In the genomic region with DNA sequence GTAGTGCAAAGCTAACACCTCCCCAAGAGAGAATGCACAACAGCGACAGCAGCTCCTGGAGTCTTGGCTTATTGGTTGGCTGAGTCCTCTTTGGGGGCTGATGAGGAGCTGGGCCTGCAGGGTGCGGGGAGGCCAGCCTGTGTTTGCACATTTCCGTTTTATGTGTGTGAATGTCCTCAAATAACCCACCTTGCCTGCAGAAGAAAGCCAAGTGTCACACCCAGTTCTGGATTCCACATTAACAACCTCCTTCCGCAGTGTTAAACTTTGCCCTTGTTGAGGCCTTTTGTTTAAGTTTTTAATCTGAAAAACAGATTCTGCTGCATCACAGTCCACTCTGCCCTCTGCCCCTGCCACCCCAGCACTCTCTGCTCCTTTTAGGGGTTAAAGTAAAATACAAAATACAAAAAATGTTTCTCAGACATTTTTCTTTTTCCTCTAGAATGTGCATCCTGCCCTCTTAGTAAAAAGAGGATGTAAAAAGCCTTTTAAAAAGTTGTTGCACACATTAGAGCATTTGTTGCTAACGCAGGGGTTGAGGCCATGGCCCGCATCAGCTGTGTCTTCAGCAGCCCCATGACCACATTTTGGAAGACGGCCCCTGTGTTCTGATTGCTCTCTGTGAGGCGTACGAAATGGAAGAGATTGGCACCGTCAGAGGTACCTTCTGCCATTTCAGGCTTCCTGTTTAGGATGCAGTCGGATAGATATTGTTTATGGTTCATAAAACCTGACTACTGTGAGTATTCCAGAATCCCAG, we compare ENCODE assay signal across 12 cellular contexts.
DNase-seq lines count a peak whose midpoint lies in the region; FAIRE-seq and TF ChIP-seq lines count a peak whose summit lies in the region.
"Had no signal": no experiment of that assay in that cellular context is flagged by ENCODE, and none has a peak within 500 bp of the region (broad histone marks: within the 10 kb centered on the region; RNA-seq: fewer than 3 reads in every experiment).

No MANE protein-coding gene starts in this region.

- 17 to 40% (median 33%) methylated on average over 11 of the region's 11 CpGs for WGBS in small intestine, 3 donors
- WGBS in mesendoderm (ENCODE audit: extremely low coverage, insufficient coverage, low lambda C conversion rate): no CpG with 5 or more reads among the region's 11 CpGs

- no peak overlapping the region for H2BK5ac ChIP-seq in mesendoderm (ENCODE audit: low read length)

- no peaks in the 10 kb centered on the region for H3K36me3 ChIP-seq in small intestine (ENCODE audit: control insufficient read depth in 2 of 2, insufficient read depth in 2 of 2, low read length in 2 of 2)
- no peaks in the 10 kb centered on the region for H3K36me3 ChIP-seq in mesendoderm (ENCODE audit: control insufficient read depth, insufficient read depth, low read length)

- H3K4me1 ChIP-seq in small intestine (ENCODE audit: control insufficient read depth in 2 of 2, insufficient read depth in 1 of 2, low read depth in 1 of 2, low read length in 1 of 2): peaks cover 11 to 20% of the 10 kb centered on the region in 2 donors
- H3K4me1 ChIP-seq in mesendoderm (ENCODE audit: control insufficient read depth, low read depth, low read length): no peaks in the 10 kb centered on the region

- in situ Hi-C loops in G401 (cut with HindIII; ENCODE audit: low sequenced_read_pairs): no loop called here

- no peak for TF ChIP-seq CTCF in cardiac fibroblast (IDR thresholded peaks at IDR 0.05; ENCODE audit: low read depth, low read length)

- H2AK5ac ChIP-seq in mesendoderm (ENCODE audit: low read length): no peak overlapping the region

- H3K4me2 ChIP-seq in mesendoderm (ENCODE audit: low read length): no peak overlapping the region

- no peak overlapping the region for H4K8ac ChIP-seq in mesendoderm (ENCODE audit: low read depth, low read length)

- H3K27me3 ChIP-seq in layer of hippocampus (ENCODE audit: control insufficient read depth, insufficient read depth, low read length): no peaks in the 10 kb centered on the region
- no peaks in the 10 kb centered on the region for H3K27me3 ChIP-seq in small intestine (ENCODE audit: control insufficient read depth in 2 of 2, insufficient read depth in 2 of 2, low read length in 2 of 2)
- no peaks in the 10 kb centered on the region for H3K27me3 ChIP-seq in mesendoderm (ENCODE audit: insufficient read depth, low read length, poor library complexity)

- DNase-seq in G401 (ENCODE audit: low spot score) (peak; percentile 48), cardiac fibroblast (ENCODE audit: low read depth in 2 of 2) (peak; percentile 40 to 80), small intestine (peak; percentile 86), SKM-1 treated with dmso at 0.1 percent for 144 hours (lab: John Stamatoyannopoulos, UW; ENCODE audit: unreplicated experiment) (no peak), HCEC 1CT (no peak), mesendoderm (no peak)
- DNase-seq in activated CD4-positive, CD25-positive, alpha-beta regulatory T cell treated with anti-CD3 and anti-CD28 coated beads, Interleukin-2, amount 50 U/mL, for 72 hours: no peak
- DNase-seq: NCI-H1105, T1000 had no signal

- no peaks in the 10 kb centered on the region for H3K79me1 ChIP-seq in mesendoderm (ENCODE audit: low read length)

- H3K23ac ChIP-seq in mesendoderm (ENCODE audit: low read length): no peak overlapping the region

- H3K4me3 ChIP-seq in cardiac fibroblast (replicated peaks in 1 of 2; ENCODE audit: low read depth in 2 of 2, low read length in 2 of 2): no peak overlapping the region
- no peak overlapping the region for H3K4me3 ChIP-seq in small intestine (ENCODE audit: low read depth in 1 of 2, low read length in 2 of 2)
- H3K4me3 ChIP-seq in mesendoderm (ENCODE audit: low read length): no peak overlapping the region

- H4K5ac ChIP-seq in mesendoderm (ENCODE audit: low read length): no peak overlapping the region

- H3K9ac ChIP-seq in mesendoderm (ENCODE audit: low read length): no peak overlapping the region

- H3K79me2 ChIP-seq in mesendoderm (ENCODE audit: control insufficient read depth, insufficient read depth, low read length): no peaks in the 10 kb centered on the region

- H3K27ac ChIP-seq in layer of hippocampus (ENCODE audit: low read depth, low read length) (peak overlapping the region; percentile 24), small intestine (ENCODE audit: low read depth in 1 of 2, low read length in 1 of 2) (peak overlapping the region; percentile 50 to 92), mesendoderm (ENCODE audit: low read depth, low read length) (no peak overlapping the region)
- H3K27ac ChIP-seq: C4-2B had no signal

- no peaks in the 10 kb centered on the region for H3K9me3 ChIP-seq in small intestine (ENCODE audit: control insufficient read depth, low read depth)

- H3K56ac ChIP-seq in mesendoderm (ENCODE audit: low read length): no peak overlapping the region

- no peak overlapping the region for H3K4ac ChIP-seq in mesendoderm (ENCODE audit: low read depth, low read length)

- H2BK15ac ChIP-seq in mesendoderm (replicated peaks; ENCODE audit: low read depth): no peak overlapping the region

- no peak overlapping the region for H3K18ac ChIP-seq in mesendoderm (ENCODE audit: low read length)

- no peak for FAIRE-seq in small intestine (lab: Jason Lieb, UNC)
- FAIRE-seq: colon had no signal

- no peak overlapping the region for H2BK120ac ChIP-seq in mesendoderm (ENCODE audit: low read depth, low read length)

Comparison
In these comparisons a context has a peak if more than half of its experiments do, and no peak if none do; other contexts are left out.
1. DNase-seq: peak in G401 (single experiment), cardiac fibroblast (2 of 2) and small intestine (single experiment); none in SKM-1 treated with dmso at 0.1 percent for 144 hours (single experiment), HCEC 1CT (single experiment), activated CD4-positive, CD25-positive, alpha-beta regulatory T cell treated with anti-CD3 and anti-CD28 coated beads, Interleukin-2, amount 50 U/mL, for 72 hours (single experiment) and mesendoderm (single experiment).